Comparison of ENCODE assay signal across 8 cellular contexts in genomic region chr3:44992555-44993470, GRCh38. TPM values are rescaled to one million over a fixed set of nuclear protein-coding genes. Genes with fewer than 3 reads are reported as not detected.
DNase-seq lines count a peak whose midpoint lies in the region; ATAC-seq and TF ChIP-seq lines count a peak whose summit lies in the region.

No MANE protein-coding gene starts in this region.

- H3K4me1 Mint-ChIP-seq in activated naive CD8-positive, alpha-beta T cell treated with anti-CD3 and anti-CD28 coated beads, Interleukin-2, amount 50 U/mL, for 24 hours = peaks cover 58% of the 10 kb centered on the region
- H3K4me1 Mint-ChIP-seq in activated naive CD8-positive, alpha-beta T cell treated with anti-CD3 and anti-CD28 coated beads for 36 hours = peaks cover 69% of the 10 kb centered on the region

- no peaks in the 10 kb centered on the region for H3K9me3 Mint-ChIP-seq in activated naive CD8-positive, alpha-beta T cell treated with anti-CD3 and anti-CD28 coated beads, Interleukin-2, amount 50 U/mL, for 24 hours
- H3K9me3 Mint-ChIP-seq in activated naive CD8-positive, alpha-beta T cell treated with anti-CD3 and anti-CD28 coated beads for 36 hours = no peaks in the 10 kb centered on the region

- H3K4me1 ChIP-seq in gastroesophageal sphincter (peaks cover 0 to 30% (median 6%) of the 10 kb centered on the region in 3 donors), stomach (peaks cover 30 to 70% (median 46%) of the 10 kb centered on the region in 4 donors)

- H3K27me3 Mint-ChIP-seq in activated naive CD8-positive, alpha-beta T cell treated with anti-CD3 and anti-CD28 coated beads, Interleukin-2, amount 50 U/mL, for 24 hours = no peaks in the 10 kb centered on the region
- no peaks in the 10 kb centered on the region for H3K27me3 Mint-ChIP-seq in activated naive CD8-positive, alpha-beta T cell treated with anti-CD3 and anti-CD28 coated beads for 36 hours

- 56 to 100% methylated on average over 1 to 6 of the region's 7 CpGs for WGBS in gastroesophageal sphincter (ENCODE audit: low coverage in 1 of 2), 2 donors
- 59 to 67% (median 66%) methylated on average over 7 of the region's 7 CpGs for WGBS in stomach, 5 donors

- TF ChIP-seq POLR2A in gastroesophageal sphincter (IDR thresholded peaks at IDR 0.05) (no peak), stomach (IDR thresholded peaks at IDR 0.05) (no peak)

- peaks cover 53% of the 10 kb centered on the region for H3K36me3 Mint-ChIP-seq in activated naive CD8-positive, alpha-beta T cell treated with anti-CD3 and anti-CD28 coated beads, Interleukin-2, amount 50 U/mL, for 24 hours (ENCODE audit: low read depth)
- H3K36me3 Mint-ChIP-seq in activated naive CD8-positive, alpha-beta T cell treated with anti-CD3 and anti-CD28 coated beads for 36 hours = peaks cover 53% of the 10 kb centered on the region

- no peak overlapping the region for H3K4me3 Mint-ChIP-seq in activated naive CD8-positive, alpha-beta T cell treated with anti-CD3 and anti-CD28 coated beads, Interleukin-2, amount 50 U/mL, for 24 hours
- H3K4me3 Mint-ChIP-seq in activated naive CD8-positive, alpha-beta T cell treated with anti-CD3 and anti-CD28 coated beads for 36 hours = no peak overlapping the region

- H3K36me3 ChIP-seq in gastroesophageal sphincter (peaks cover 0 to 65% of the 10 kb centered on the region in 2 donors), stomach (peaks cover 10 to 55% (median 43%) of the 10 kb centered on the region in 4 donors)

- intact Hi-C loops in stomach (cut with DNase I; ENCODE audit: low total_unique reads) = no loop called here

- H3K27ac ChIP-seq in gastroesophageal sphincter = peak overlapping the region in 1 of 4 donors; percentile 43
- H3K27ac ChIP-seq in stomach = peak overlapping the region; percentile 54 to 73 (median 69)

- H3K27me3 ChIP-seq in gastroesophageal sphincter (no peaks in the 10 kb centered on the region), stomach (no peaks in the 10 kb centered on the region)

- H3K9me3 ChIP-seq in gastroesophageal sphincter = no peaks in the 10 kb centered on the region
- no peaks in the 10 kb centered on the region for H3K9me3 ChIP-seq in stomach

- peak; percentile 27 for DNase-seq in activated naive CD8-positive, alpha-beta T cell treated with anti-CD3 and anti-CD28 coated beads, Interleukin-2, amount 50 U/mL, for 24 hours
- DNase-seq in activated naive CD8-positive, alpha-beta T cell treated with anti-CD3 and anti-CD28 coated beads for 36 hours = no peak
- DNase-seq in SK-MEL-5 (ENCODE audit: low read depth, low spot score) = peak; percentile 53
- no peak for DNase-seq in stomach
- DNase-seq in kidney tubule cell (ENCODE audit: low spot score) = no peak
- no peak for DNase-seq in NCI-H2196 treated with DMSO at 0.1 percent for 48 hours (lab: John Stamatoyannopoulos, UW; ENCODE audit: unreplicated experiment)

- no peak for TF ChIP-seq EP300 in gastroesophageal sphincter (IDR thresholded peaks at IDR 0.05)
- TF ChIP-seq EP300 in stomach (IDR thresholded peaks at IDR 0.05) = no peak

- in situ Hi-C loops in SK-MEL-5 (cut with HindIII; ENCODE audit: low pct_unique_long_range_greater_than_20kb, low sequenced_read_pairs) = no loop called here

- peak overlapping the region; percentile 61 for H3K27ac Mint-ChIP-seq in activated naive CD8-positive, alpha-beta T cell treated with anti-CD3 and anti-CD28 coated beads, Interleukin-2, amount 50 U/mL, for 24 hours
- no peak overlapping the region for H3K27ac Mint-ChIP-seq in activated naive CD8-positive, alpha-beta T cell treated with anti-CD3 and anti-CD28 coated beads for 36 hours

- TF ChIP-seq CTCF in gastroesophageal sphincter (IDR thresholded peaks at IDR 0.05) (peak; percentile 37 to 58 (median 45)), stomach (IDR thresholded peaks at IDR 0.05) (peak in 5 of 7 experiments; percentile 6 to 49 (median 40))

- H3K4me3 ChIP-seq in gastroesophageal sphincter (no peak overlapping the region), stomach (no peak overlapping the region)

- ATAC-seq in activated naive CD8-positive, alpha-beta T cell treated with anti-CD3 and anti-CD28 coated beads, Interleukin-2, amount 50 U/mL, for 24 hours = no peak
- ATAC-seq in gastroesophageal sphincter = no peak
- no peak for ATAC-seq in GM19452 (IDR thresholded peaks at IDR 0.05; ENCODE audit: unreplicated experiment)

RNA-seq across cellular contexts. Expression of gene EXOSC7, which starts 16.8 kb away (rescaled TPM):
- total RNA-seq in activated naive CD8-positive, alpha-beta T cell treated with anti-CD3 and anti-CD28 coated beads for 36 hours = 10 to 100 TPM; 91.6 to 92.0 TPM
- total RNA-seq in SK-MEL-5 (2014; rRNA removed; shearing (Covaris generic)) = 53.7 and 57.8 TPM in 2 replicates
- polyA plus RNA-seq in SK-MEL-5 (2015; cell fraction: cytosol; rRNA removed) = 38.7 and 41.2 TPM in 2 replicates
- polyA plus RNA-seq in SK-MEL-5 (2015; cell fraction: nucleus; rRNA removed) = 51.3 and 55.0 TPM in 2 replicates
- total RNA-seq in gastroesophageal sphincter (10 to 100 TPM; 40.6 to 52.8 (median 46.0) TPM), stomach (10 to 100 TPM; 29.5 to 57.4 (median 45.5) TPM)
- polyA plus RNA-seq in stomach = 10 to 100 TPM; 34.9 to 46.2 (median 39.7) TPM

RNA-seq across cellular contexts. Expression of gene ZDHHC3, which starts 16.8 kb away (rescaled TPM):
- 10 to 100 TPM; 39.1 to 39.5 TPM for total RNA-seq in activated naive CD8-positive, alpha-beta T cell treated with anti-CD3 and anti-CD28 coated beads for 36 hours
- total RNA-seq in SK-MEL-5 (2014; rRNA removed; shearing (Covaris generic)) = 46.2 and 55.0 TPM in 2 replicates
- 48.1 and 58.2 TPM in 2 replicates for polyA plus RNA-seq in SK-MEL-5 (2015; cell fraction: cytosol; rRNA removed)
- 29.2 and 52.1 TPM in 2 replicates for polyA plus RNA-seq in SK-MEL-5 (2015; cell fraction: nucleus; rRNA removed)
- 10 to 100 TPM; 66.6 to 91.2 (median 78.5) TPM for total RNA-seq in gastroesophageal sphincter
- 100 to 1,000 TPM in 1 of 5 donors, 10 to 100 TPM in 4; 77.2 to 140 (median 78.8) TPM for total RNA-seq in stomach
- polyA plus RNA-seq in stomach = 10 to 100 TPM; 29.8 to 60.2 (median 33.7) TPM

RNA-seq across cellular contexts. Expression of gene CLEC3B, which starts 33.3 kb away (rescaled TPM):
- not detected for total RNA-seq in activated naive CD8-positive, alpha-beta T cell treated with anti-CD3 and anti-CD28 coated beads for 36 hours
- not detected in 2 replicates for total RNA-seq in SK-MEL-5 (2014; rRNA removed; shearing (Covaris generic))
- not detected in 2 replicates for polyA plus RNA-seq in SK-MEL-5 (2015; cell fraction: cytosol; rRNA removed)
- polyA plus RNA-seq in SK-MEL-5 (2015; cell fraction: nucleus; rRNA removed) = not detected in 2 replicates
- total RNA-seq in gastroesophageal sphincter = 100 to 1,000 TPM in 1 of 4 donors, 10 to 100 TPM in 3; 20.4 to 127 (median 77.6) TPM
- 100 to 1,000 TPM in 1 of 5 donors, 10 to 100 TPM in 2, not detected in 2; 25.4 to 199 (median 73.6) TPM for total RNA-seq in stomach
- polyA plus RNA-seq in stomach = 10 to 100 TPM; 16.7 to 29.7 (median 24.0) TPM

Comparison
In these comparisons a context has a peak if more than half of its experiments do, and no peak if none do; other contexts are left out.
1. DNase-seq: peak in activated naive CD8-positive, alpha-beta T cell treated with anti-CD3 and anti-CD28 coated beads, Interleukin-2, amount 50 U/mL, for 24 hours (single experiment) and SK-MEL-5 (single experiment); none in activated naive CD8-positive, alpha-beta T cell treated with anti-CD3 and anti-CD28 coated beads for 36 hours (single experiment), stomach (single experiment), kidney tubule cell (single experiment) and NCI-H2196 treated with DMSO at 0.1 percent for 48 hours (single experiment).